17 cellular contexts compared by ENCODE assay signal in the genomic region with DNA sequence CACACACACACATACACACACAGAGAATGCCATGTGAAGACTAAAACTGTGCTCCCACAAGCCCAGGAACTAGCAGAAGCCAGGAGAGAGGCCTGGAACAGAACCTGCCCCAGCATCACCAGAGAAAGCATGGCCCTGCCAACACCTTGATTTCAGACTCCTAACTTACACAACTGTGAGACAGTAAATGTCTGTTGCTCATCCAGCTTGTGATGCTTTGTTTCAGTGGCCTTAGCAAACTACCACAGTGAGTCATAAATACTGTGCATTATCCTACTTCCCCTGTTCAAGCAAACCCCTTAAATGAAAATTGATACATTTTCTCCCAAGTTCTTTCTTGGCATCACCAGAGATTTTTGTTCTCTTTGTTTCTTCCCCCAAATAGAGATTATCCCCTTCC.
DNase-seq lines count a peak whose midpoint lies in the region; ATAC-seq and TF ChIP-seq lines count a peak whose summit lies in the region.
"Had no signal": no experiment of that assay in that cellular context is flagged by ENCODE, and none has a peak within 500 bp of the region (broad histone marks: within the 10 kb centered on the region; RNA-seq: fewer than 3 reads in every experiment).

No MANE protein-coding gene starts in this region.

- no peaks in the 10 kb centered on the region for H3F3A ChIP-seq in GM23338 (replicated peaks; ENCODE audit: low read depth)

- no peak overlapping the region for H3K4me3 ChIP-seq in GM23338

- no peaks in the 10 kb centered on the region for H3K9me2 ChIP-seq in GM23338 (ENCODE audit: insufficient read depth)

- no peaks in the 10 kb centered on the region for H3K36me3 Mint-ChIP-seq in GM23338 (ENCODE audit: low read depth)
- H3K36me3 Mint-ChIP-seq: stimulated activated memory B cell treated with anti-CD40 and anti-IgM and Interleukin-4, amounts not matched to agents 10 μg/mL and 1 μg/mL and 100 μg/mL, for 72 hours; type B pancreatic cell had no signal

- no peaks in the 10 kb centered on the region; the same call in 2 of the 3 replicates for H3K9me3 Mint-ChIP-seq in GM23338
- H3K9me3 Mint-ChIP-seq: activated B cell treated with CpG ODN at 0.5 μM for 24 hours; stimulated activated memory B cell treated with anti-CD40 and anti-IgM and Interleukin-4, amounts not matched to agents 10 μg/mL and 1 μg/mL and 100 μg/mL, for 72 hours; type B pancreatic cell had no signal

- H3K27ac ChIP-seq in epithelial cell of prostate, result peak overlapping the region; percentile 6
- no peak overlapping the region for H3K27ac ChIP-seq in GM23338 (ENCODE audit: low read depth)
- H3K27ac ChIP-seq: C4-2B had no signal

- H3K27me3 ChIP-seq in GM23338 (ENCODE audit: insufficient read depth), result no peaks in the 10 kb centered on the region

- H3K27me3 Mint-ChIP-seq in GM23338 (ENCODE audit: insufficient read depth, low read depth, poor library complexity), result peaks cover 4% of the 10 kb centered on the region
- H3K27me3 Mint-ChIP-seq: activated B cell treated with CpG ODN at 0.5 μM for 24 hours; stimulated activated memory B cell treated with anti-CD40 and anti-IgM and Interleukin-4, amounts not matched to agents 10 μg/mL and 1 μg/mL and 100 μg/mL, for 72 hours; type B pancreatic cell had no signal

- H2AFZ ChIP-seq in GM23338, result no peak overlapping the region

- ATAC-seq in GM21619 (IDR thresholded peaks at IDR 0.05; ENCODE audit: unreplicated experiment) (peak; percentile 54), GM23338 (no peak), GM21381 (IDR thresholded peaks at IDR 0.05; ENCODE audit: unreplicated experiment) (no peak)
- ATAC-seq: stimulated activated memory B cell treated with anti-CD40 and anti-IgM and Interleukin-4, amounts not matched to agents 10 μg/mL and 1 μg/mL and 100 μg/mL, for 72 hours had no signal

- TF ChIP-seq CTCF in GM23338 (conservative IDR thresholded peaks at IDR 0.05; ENCODE audit: low read depth in 2 of 2), result no peak

- H3K79me2 ChIP-seq in GM23338 (replicated peaks; ENCODE audit: insufficient read depth), result no peaks in the 10 kb centered on the region

- H4K20me1 ChIP-seq in GM23338 (replicated peaks; ENCODE audit: insufficient read depth), result no peaks in the 10 kb centered on the region

- H3K4me1 Mint-ChIP-seq in GM23338, result peaks cover 23% of the 10 kb centered on the region
- H3K4me1 Mint-ChIP-seq: activated B cell treated with CpG ODN at 0.5 μM for 24 hours; stimulated activated memory B cell treated with anti-CD40 and anti-IgM and Interleukin-4, amounts not matched to agents 10 μg/mL and 1 μg/mL and 100 μg/mL, for 72 hours had no signal

- no peak overlapping the region for H3K4me2 ChIP-seq in GM23338

- peak; percentile 75 for DNase-seq in NOMO-1 treated with DMSO at 0.1 percent for 48 hours (lab: John Stamatoyannopoulos, UW; ENCODE audit: unreplicated experiment)
- DNase-seq in epithelial cell of prostate (ENCODE audit: low read depth, low spot score), result peak; percentile 64
- DNase-seq in renal cortical epithelial cell (ENCODE audit: low read depth), result peak; percentile 60
- DNase-seq in activated CD4-positive, alpha-beta T cell treated with anti-CD3 and anti-CD28 coated beads, Interleukin-2, amount 50 U/mL, for 4 hours, result no peak
- no peak for DNase-seq in GM23338 (ENCODE audit: low spot score)
- DNase-seq: activated B cell treated with CpG ODN at 0.5 μM for 24 hours, DND-41, glutamatergic neuron, NCI-H2029, NCI-H526, occipital lobe, T-helper 1 cell had no signal

- H3K4me1 ChIP-seq in GM23338 (ENCODE audit: insufficient read depth), result peaks cover 21% of the 10 kb centered on the region; the same call in 1 of the 2 replicates

- H3K36me3 ChIP-seq in GM23338 (ENCODE audit: insufficient read depth), result no peaks in the 10 kb centered on the region

- no peak overlapping the region for H3K27ac Mint-ChIP-seq in GM23338
- H3K27ac Mint-ChIP-seq: activated B cell treated with CpG ODN at 0.5 μM for 24 hours; stimulated activated memory B cell treated with anti-CD40 and anti-IgM and Interleukin-4, amounts not matched to agents 10 μg/mL and 1 μg/mL and 100 μg/mL, for 72 hours; type B pancreatic cell had no signal

- no peak overlapping the region for H3K4me3 Mint-ChIP-seq in GM23338
- H3K4me3 Mint-ChIP-seq: activated B cell treated with CpG ODN at 0.5 μM for 24 hours; stimulated activated memory B cell treated with anti-CD40 and anti-IgM and Interleukin-4, amounts not matched to agents 10 μg/mL and 1 μg/mL and 100 μg/mL, for 72 hours; type B pancreatic cell had no signal

TF ChIP-seq in GM23338, 12 proteins besides CTCF, POLR2A, EP300 and RAD21 (continues in another document):
- no peak for TF ChIP-seq EZH2phosphoT487 (IDR thresholded peaks at IDR 0.05; ENCODE audit: unreplicated experiment)
- TF ChIP-seq, protein P1, sequence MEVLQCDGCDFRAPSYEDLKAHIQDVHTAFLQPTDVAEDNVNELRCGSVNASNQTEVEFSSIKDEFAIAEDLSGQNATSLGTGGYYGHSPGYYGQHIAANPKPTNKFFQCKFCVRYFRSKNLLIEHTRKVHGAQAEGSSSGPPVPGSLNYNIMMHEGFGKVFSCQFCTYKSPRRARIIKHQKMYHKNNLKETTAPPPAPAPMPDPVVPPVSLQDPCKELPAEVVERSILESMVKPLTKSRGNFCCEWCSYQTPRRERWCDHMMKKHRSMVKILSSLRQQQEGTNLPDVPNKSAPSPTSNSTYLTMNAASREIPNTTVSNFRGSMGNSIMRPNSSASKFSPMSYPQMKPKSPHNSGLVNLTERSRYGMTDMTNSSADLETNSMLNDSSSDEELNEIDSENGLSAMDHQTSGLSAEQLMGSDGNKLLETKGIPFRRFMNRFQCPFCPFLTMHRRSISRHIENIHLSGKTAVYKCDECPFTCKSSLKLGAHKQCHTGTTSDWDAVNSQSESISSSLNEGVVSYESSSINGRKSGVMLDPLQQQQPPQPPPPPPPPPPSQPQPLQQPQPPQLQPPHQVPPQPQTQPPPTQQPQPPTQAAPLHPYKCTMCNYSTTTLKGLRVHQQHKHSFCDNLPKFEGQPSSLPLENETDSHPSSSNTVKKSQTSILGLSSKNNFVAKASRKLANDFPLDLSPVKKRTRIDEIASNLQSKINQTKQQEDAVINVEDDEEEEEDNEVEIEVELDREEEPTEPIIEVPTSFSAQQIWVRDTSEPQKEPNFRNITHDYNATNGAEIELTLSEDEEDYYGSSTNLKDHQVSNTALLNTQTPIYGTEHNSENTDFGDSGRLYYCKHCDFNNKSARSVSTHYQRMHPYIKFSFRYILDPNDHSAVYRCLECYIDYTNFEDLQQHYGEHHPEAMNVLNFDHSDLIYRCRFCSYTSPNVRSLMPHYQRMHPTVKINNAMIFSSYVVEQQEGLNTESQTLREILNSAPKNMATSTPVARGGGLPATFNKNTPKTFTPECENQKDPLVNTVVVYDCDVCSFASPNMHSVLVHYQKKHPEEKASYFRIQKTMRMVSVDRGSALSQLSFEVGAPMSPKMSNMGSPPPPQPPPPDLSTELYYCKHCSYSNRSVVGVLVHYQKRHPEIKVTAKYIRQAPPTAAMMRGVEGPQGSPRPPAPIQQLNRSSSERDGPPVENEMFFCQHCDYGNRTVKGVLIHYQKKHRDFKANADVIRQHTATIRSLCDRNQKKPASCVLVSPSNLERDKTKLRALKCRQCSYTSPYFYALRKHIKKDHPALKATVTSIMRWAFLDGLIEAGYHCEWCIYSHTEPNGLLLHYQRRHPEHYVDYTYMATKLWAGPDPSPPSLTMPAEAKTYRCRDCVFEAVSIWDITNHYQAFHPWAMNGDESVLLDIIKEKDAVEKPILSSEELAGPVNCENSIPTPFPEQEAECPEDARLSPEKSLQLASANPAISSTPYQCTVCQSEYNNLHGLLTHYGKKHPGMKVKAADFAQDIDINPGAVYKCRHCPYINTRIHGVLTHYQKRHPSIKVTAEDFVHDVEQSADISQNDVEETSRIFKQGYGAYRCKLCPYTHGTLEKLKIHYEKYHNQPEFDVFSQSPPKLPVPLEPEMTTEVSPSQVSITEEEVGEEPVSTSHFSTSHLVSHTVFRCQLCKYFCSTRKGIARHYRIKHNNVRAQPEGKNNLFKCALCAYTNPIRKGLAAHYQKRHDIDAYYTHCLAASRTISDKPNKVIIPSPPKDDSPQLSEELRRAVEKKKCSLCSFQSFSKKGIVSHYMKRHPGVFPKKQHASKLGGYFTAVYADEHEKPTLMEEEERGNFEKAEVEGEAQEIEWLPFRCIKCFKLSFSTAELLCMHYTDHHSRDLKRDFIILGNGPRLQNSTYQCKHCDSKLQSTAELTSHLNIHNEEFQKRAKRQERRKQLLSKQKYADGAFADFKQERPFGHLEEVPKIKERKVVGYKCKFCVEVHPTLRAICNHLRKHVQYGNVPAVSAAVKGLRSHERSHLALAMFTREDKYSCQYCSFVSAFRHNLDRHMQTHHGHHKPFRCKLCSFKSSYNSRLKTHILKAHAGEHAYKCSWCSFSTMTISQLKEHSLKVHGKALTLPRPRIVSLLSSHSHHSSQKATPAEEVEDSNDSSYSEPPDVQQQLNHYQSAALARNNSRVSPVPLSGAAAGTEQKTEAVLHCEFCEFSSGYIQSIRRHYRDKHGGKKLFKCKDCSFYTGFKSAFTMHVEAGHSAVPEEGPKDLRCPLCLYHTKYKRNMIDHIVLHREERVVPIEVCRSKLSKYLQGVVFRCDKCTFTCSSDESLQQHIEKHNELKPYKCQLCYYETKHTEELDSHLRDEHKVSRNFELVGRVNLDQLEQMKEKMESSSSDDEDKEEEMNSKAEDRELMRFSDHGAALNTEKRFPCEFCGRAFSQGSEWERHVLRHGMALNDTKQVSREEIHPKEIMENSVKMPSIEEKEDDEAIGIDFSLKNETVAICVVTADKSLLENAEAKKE (CRISPR knock-in tag; IDR thresholded peaks at IDR 0.05), result no peak
- no peak for TF ChIP-seq EZH2 (IDR thresholded peaks at IDR 0.05; ENCODE audit: low read depth, unreplicated experiment)
- TF ChIP-seq JUNB (IDR thresholded peaks at IDR 0.05; ENCODE audit: unreplicated experiment), result no peak
- TF ChIP-seq NANOG (IDR thresholded peaks at IDR 0.05; ENCODE audit: borderline replicate concordance), result no peak
- no peak for TF ChIP-seq STAT1 (IDR thresholded peaks at IDR 0.05; ENCODE audit: unreplicated experiment)
- no peak for TF ChIP-seq CREB1 (CRISPR knock-in tag; IDR thresholded peaks at IDR 0.05; ENCODE audit: low read depth)
- no peak for TF ChIP-seq POLR2AphosphoS5 (IDR thresholded peaks at IDR 0.05; ENCODE audit: low read depth)
- no peak for TF ChIP-seq ZNF114 (CRISPR knock-in tag; IDR thresholded peaks at IDR 0.05)
- TF ChIP-seq ETS1 (IDR thresholded peaks at IDR 0.05), result no peak
- no peak for TF ChIP-seq ZNF331 (CRISPR knock-in tag; IDR thresholded peaks at IDR 0.05; ENCODE audit: low read depth)

Comparison
In these comparisons a context has a peak if more than half of its experiments do, and no peak if none do; other contexts are left out.
1. DNase-seq: peak in NOMO-1 treated with DMSO at 0.1 percent for 48 hours (single experiment), epithelial cell of prostate (single experiment) and renal cortical epithelial cell (single experiment); none in activated CD4-positive, alpha-beta T cell treated with anti-CD3 and anti-CD28 coated beads, Interleukin-2, amount 50 U/mL, for 4 hours (0 of 2) and GM23338 (single experiment).